Comparison of ENCODE assay signal across 8 cellular contexts in genomic region chr13:74945637-74946036, GRCh38.
"Had no signal": no experiment of that assay in that cellular context is flagged by ENCODE, and none has a peak within 500 bp of the region (broad histone marks: within the 10 kb centered on the region; RNA-seq: fewer than 3 reads in every experiment).

No MANE protein-coding gene starts in this region.

- FAIRE-seq: G401.6, GM12878, GM12891, GM12892, GM18507, GM19239 had no signal

- H3K4me3 ChIP-seq: GM12878 had no signal

- DNase-seq: GDM1, GF-D8 had no signal

- ATAC-seq: GM12878 had no signal
